ENCODE assay signal across 2 cellular contexts in the genomic region with DNA sequence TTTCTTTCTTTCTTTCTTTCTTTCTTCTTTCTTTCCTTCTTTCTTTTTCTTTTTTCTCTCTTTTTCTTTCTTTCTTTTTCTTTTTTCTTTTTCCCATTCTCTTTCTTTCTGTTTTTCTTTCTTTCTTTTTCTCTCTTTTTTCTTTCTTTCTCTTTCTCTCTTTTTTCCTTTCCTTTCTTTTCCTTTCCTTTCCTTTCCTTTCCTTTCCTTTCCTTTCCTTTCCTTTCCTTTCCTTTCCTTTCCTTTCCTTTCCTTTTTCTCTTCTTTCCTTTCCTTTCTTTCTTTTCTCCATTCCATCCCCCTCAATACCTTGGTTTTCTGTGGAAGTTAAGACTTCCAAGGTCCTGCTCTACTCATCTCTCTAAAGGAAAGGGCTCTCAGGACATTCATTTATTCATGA.
TF ChIP-seq lines count a peak whose summit lies in the region.

No MANE protein-coding gene starts in this region.

TF ChIP-seq in HEK293, 187 proteins besides CTCF, POLR2A, EP300 and RAD21:
- TF ChIP-seq, protein P1, sequence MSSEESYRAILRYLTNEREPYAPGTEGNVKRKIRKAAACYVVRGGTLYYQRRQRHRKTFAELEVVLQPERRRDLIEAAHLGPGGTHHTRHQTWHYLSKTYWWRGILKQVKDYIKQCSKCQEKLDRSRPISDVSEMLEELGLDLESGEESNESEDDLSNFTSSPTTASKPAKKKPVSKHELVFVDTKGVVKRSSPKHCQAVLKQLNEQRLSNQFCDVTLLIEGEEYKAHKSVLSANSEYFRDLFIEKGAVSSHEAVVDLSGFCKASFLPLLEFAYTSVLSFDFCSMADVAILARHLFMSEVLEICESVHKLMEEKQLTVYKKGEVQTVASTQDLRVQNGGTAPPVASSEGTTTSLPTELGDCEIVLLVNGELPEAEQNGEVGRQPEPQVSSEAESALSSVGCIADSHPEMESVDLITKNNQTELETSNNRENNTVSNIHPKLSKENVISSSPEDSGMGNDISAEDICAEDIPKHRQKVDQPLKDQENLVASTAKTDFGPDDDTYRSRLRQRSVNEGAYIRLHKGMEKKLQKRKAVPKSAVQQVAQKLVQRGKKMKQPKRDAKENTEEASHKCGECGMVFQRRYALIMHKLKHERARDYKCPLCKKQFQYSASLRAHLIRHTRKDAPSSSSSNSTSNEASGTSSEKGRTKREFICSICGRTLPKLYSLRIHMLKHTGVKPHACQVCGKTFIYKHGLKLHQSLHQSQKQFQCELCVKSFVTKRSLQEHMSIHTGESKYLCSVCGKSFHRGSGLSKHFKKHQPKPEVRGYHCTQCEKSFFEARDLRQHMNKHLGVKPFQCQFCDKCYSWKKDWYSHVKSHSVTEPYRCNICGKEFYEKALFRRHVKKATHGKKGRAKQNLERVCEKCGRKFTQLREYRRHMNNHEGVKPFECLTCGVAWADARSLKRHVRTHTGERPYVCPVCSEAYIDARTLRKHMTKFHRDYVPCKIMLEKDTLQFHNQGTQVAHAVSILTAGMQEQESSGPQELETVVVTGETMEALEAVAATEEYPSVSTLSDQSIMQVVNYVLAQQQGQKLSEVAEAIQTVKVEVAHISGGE (tag by site-specific recombination; conservative IDR thresholded peaks at IDR 0.05; ENCODE audit: low read depth) = no peak
- TF ChIP-seq ZNF549 (tag by site-specific recombination; IDR thresholded peaks at IDR 0.05) (no peak), ZBTB21 (tag by site-specific recombination; IDR thresholded peaks at IDR 0.05) (no peak), ZNF530 (tag by site-specific recombination; IDR thresholded peaks at IDR 0.05; ENCODE audit: low read depth) (no peak), ZNF174 (tag by site-specific recombination; IDR thresholded peaks at IDR 0.05) (no peak), GLI2 (tag by site-specific recombination; IDR thresholded peaks at IDR 0.05; ENCODE audit: borderline replicate concordance, low read depth) (no peak), ZNF423 (tag by site-specific recombination; IDR thresholded peaks at IDR 0.05) (no peak), HOXD13 (CRISPR knock-in tag; IDR thresholded peaks at IDR 0.05; ENCODE audit: borderline replicate concordance) (no peak), ZNF366 (tag by site-specific recombination; conservative IDR thresholded peaks at IDR 0.05) (0 out of 2 replicates have a peak, but pooled peaks have one; percentile 24), PRDM1 (tag by site-specific recombination; IDR thresholded peaks at IDR 0.05) (peak; percentile 84)
- TF ChIP-seq, protein P2, sequence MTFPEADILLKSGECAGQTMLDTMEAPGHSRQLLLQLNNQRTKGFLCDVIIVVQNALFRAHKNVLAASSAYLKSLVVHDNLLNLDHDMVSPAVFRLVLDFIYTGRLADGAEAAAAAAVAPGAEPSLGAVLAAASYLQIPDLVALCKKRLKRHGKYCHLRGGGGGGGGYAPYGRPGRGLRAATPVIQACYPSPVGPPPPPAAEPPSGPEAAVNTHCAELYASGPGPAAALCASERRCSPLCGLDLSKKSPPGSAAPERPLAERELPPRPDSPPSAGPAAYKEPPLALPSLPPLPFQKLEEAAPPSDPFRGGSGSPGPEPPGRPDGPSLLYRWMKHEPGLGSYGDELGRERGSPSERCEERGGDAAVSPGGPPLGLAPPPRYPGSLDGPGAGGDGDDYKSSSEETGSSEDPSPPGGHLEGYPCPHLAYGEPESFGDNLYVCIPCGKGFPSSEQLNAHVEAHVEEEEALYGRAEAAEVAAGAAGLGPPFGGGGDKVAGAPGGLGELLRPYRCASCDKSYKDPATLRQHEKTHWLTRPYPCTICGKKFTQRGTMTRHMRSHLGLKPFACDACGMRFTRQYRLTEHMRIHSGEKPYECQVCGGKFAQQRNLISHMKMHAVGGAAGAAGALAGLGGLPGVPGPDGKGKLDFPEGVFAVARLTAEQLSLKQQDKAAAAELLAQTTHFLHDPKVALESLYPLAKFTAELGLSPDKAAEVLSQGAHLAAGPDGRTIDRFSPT (tag by site-specific recombination; IDR thresholded peaks at IDR 0.05) = no peak

TF ChIP-seq in K562, 482 proteins besides CTCF, POLR2A, EP300 and RAD21:
- TF ChIP-seq, protein P3, sequence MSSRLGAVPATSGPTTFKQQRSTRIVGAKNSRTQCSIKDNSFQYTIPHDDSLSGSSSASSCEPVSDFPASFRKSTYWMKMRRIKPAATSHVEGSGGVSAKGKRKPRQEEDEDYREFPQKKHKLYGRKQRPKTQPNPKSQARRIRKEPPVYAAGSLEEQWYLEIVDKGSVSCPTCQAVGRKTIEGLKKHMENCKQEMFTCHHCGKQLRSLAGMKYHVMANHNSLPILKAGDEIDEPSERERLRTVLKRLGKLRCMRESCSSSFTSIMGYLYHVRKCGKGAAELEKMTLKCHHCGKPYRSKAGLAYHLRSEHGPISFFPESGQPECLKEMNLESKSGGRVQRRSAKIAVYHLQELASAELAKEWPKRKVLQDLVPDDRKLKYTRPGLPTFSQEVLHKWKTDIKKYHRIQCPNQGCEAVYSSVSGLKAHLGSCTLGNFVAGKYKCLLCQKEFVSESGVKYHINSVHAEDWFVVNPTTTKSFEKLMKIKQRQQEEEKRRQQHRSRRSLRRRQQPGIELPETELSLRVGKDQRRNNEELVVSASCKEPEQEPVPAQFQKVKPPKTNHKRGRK (tag; IDR thresholded peaks at IDR 0.05) = peak; percentile 66
- TF ChIP-seq ZNF41 (CRISPR knock-in tag; conservative IDR thresholded peaks at IDR 0.05) = no peak
